ENCODE assay signal across 8 cellular contexts in genomic region chr19:2774953-2775555, GRCh38. TPM values are rescaled to one million over a fixed set of nuclear protein-coding genes. Genes with fewer than 3 reads are reported as not detected.
DNase-seq lines count a peak whose midpoint lies in the region; ATAC-seq, FAIRE-seq and TF ChIP-seq lines count a peak whose summit lies in the region.

No MANE protein-coding gene starts in this region.

- no peaks in the 10 kb centered on the region for H3K9me3 ChIP-seq in BLaER1 treated with 17β-estradiol and CSF1 and Interleukin-3, amounts not matched to agents 10 nM and 100 nM (replicated peaks in 1 of 11)
- no peaks in the 10 kb centered on the region for H3K9me3 ChIP-seq in esophagus (ENCODE audit: control insufficient read depth in 2 of 2, insufficient read depth in 1 of 2, low read depth in 1 of 2, low read length in 1 of 2)

- no peak for DNase-seq in activated CD4-positive, alpha-beta memory T cell treated with anti-CD3 and anti-CD28 coated beads for 36 hours
- no peak for DNase-seq in omental fat pad (ENCODE audit: low spot score)
- DNase-seq in dedifferentiated amniotic fluid mesenchymal stem cell (ENCODE audit: extremely low spot score) = no peak
- no peak for DNase-seq in D721Med (ENCODE audit: insufficient read length, low spot score)
- DNase-seq in NCI-H82 treated with DMSO at 0.1 percent for 48 hours (lab: John Stamatoyannopoulos, UW; ENCODE audit: unreplicated experiment) = no peak
- DNase-seq in posterior vena cava (ENCODE audit: low spot score) = no peak

- intact Hi-C loops in activated CD4-positive, alpha-beta memory T cell treated with anti-CD3 and anti-CD28 coated beads for 36 hours (cut with micrococcal nuclease) = no loop called here
- intact Hi-C loops in posterior vena cava (cut with DNase I) = no loop called here

- no peak for TF ChIP-seq CTCF in omental fat pad (IDR thresholded peaks at IDR 0.05)
- no peak for TF ChIP-seq CTCF in D721Med (IDR thresholded peaks at IDR 0.05; ENCODE audit: insufficient read depth, missing control alignments)

- H3K9ac ChIP-seq in BLaER1 treated with 17β-estradiol and CSF1 and Interleukin-3, amounts not matched to agents 10 nM and 100 nM = peak overlapping the region; percentile 73 to 86 (median 78)

- H3K4me2 ChIP-seq in BLaER1 treated with 17β-estradiol and CSF1 and Interleukin-3, amounts not matched to agents 10 nM and 100 nM = peak overlapping the region; percentile 81 to 97 (median 91)

- peak overlapping the region in 9 of 10 experiments; percentile 38 to 59 (median 46); a peak in 18 of 20 replicates for H3K4me3 ChIP-seq in BLaER1 treated with 17β-estradiol and CSF1 and Interleukin-3, amounts not matched to agents 10 nM and 100 nM
- no peak overlapping the region for H3K4me3 ChIP-seq in esophagus (ENCODE audit: low read depth in 1 of 2, low read length in 2 of 2)

- FAIRE-seq in D721Med (lab: Jason Lieb, UNC) = no peak

- H3K27me3 ChIP-seq in BLaER1 treated with 17β-estradiol and CSF1 and Interleukin-3, amounts not matched to agents 10 nM and 100 nM = no peaks in the 10 kb centered on the region
- no peaks in the 10 kb centered on the region for H3K27me3 ChIP-seq in esophagus (ENCODE audit: control insufficient read depth in 1 of 2, insufficient read depth in 2 of 2, low read length in 2 of 2)

- no peaks in the 10 kb centered on the region for H3K9me3 Mint-ChIP-seq in activated CD4-positive, alpha-beta memory T cell treated with anti-CD3 and anti-CD28 coated beads for 36 hours

- peaks cover 38% of the 10 kb centered on the region for H3K4me1 Mint-ChIP-seq in activated CD4-positive, alpha-beta memory T cell treated with anti-CD3 and anti-CD28 coated beads for 36 hours (ENCODE audit: low read depth)

- H3K27ac ChIP-seq in BLaER1 treated with 17β-estradiol and CSF1 and Interleukin-3, amounts not matched to agents 10 nM and 100 nM = peak overlapping the region; percentile 73 to 99 (median 85)
- H3K27ac ChIP-seq in esophagus (ENCODE audit: low read depth in 2 of 2, low read length in 1 of 2) = peak overlapping the region; percentile 57 to 61

- WGBS in esophagus, 2 donors = 77 to 81% methylated on average over 24 of the region's 24 CpGs

- peaks cover 5% of the 10 kb centered on the region for H3K36me3 Mint-ChIP-seq in activated CD4-positive, alpha-beta memory T cell treated with anti-CD3 and anti-CD28 coated beads for 36 hours

- no peaks in the 10 kb centered on the region for H3K27me3 Mint-ChIP-seq in activated CD4-positive, alpha-beta memory T cell treated with anti-CD3 and anti-CD28 coated beads for 36 hours

- H3K4me3 Mint-ChIP-seq in activated CD4-positive, alpha-beta memory T cell treated with anti-CD3 and anti-CD28 coated beads for 36 hours = peak overlapping the region; percentile 65

- H4K20me1 ChIP-seq in BLaER1 treated with 17β-estradiol and CSF1 and Interleukin-3, amounts not matched to agents 10 nM and 100 nM = peaks cover 65 to 91% (median 87%) of the 10 kb centered on the region in 11 experiments; a peak in 21 of 22 replicates

- POLR2A ChIA-PET in activated CD4-positive, alpha-beta memory T cell treated with anti-CD3 and anti-CD28 coated beads for 36 hours (lab: Charles Lee) = no interaction called here

- CTCF ChIA-PET in activated CD4-positive, alpha-beta memory T cell treated with anti-CD3 and anti-CD28 coated beads for 36 hours (lab: Charles Lee) = no interaction called here

- ATAC-seq in omental fat pad (ENCODE audit: low FRiP score) = peak; percentile 17

- H3K27ac Mint-ChIP-seq in activated CD4-positive, alpha-beta memory T cell treated with anti-CD3 and anti-CD28 coated beads for 36 hours = peak overlapping the region; percentile 81

- H3K4me1 ChIP-seq in BLaER1 treated with 17β-estradiol and CSF1 and Interleukin-3, amounts not matched to agents 10 nM and 100 nM = peaks cover 73 to 90% (median 84%) of the 10 kb centered on the region in 10 experiments
- peaks cover 0 to 14% of the 10 kb centered on the region in 2 donors for H3K4me1 ChIP-seq in esophagus (ENCODE audit: control insufficient read depth in 2 of 2, insufficient read depth in 2 of 2, low read length in 1 of 2)

- H3K36me3 ChIP-seq in BLaER1 treated with 17β-estradiol and CSF1 and Interleukin-3, amounts not matched to agents 10 nM and 100 nM = peaks cover 8 to 61% (median 48%) of the 10 kb centered on the region in 11 experiments; a peak in 21 of 22 replicates
- H3K36me3 ChIP-seq in esophagus (ENCODE audit: control insufficient read depth in 2 of 2, insufficient read depth in 2 of 2, low read length in 1 of 2) = peaks cover 0 to 22% of the 10 kb centered on the region in 2 donors

RNA-seq across cellular contexts. Expression of gene SGTA, which starts 8.0 kb away (rescaled TPM):
- 10 to 100 TPM; 45.6 to 46.2 TPM for total RNA-seq in activated CD4-positive, alpha-beta memory T cell treated with anti-CD3 and anti-CD28 coated beads for 36 hours
- 10 to 100 TPM; 42.5 to 56.1 TPM for polyA plus RNA-seq in esophagus
- total RNA-seq in omental fat pad = 10 to 100 TPM; 32.7 to 50.4 (median 36.7) TPM
- total RNA-seq in posterior vena cava = 10 to 100 TPM; 29.2 to 30.7 TPM

RNA-seq across cellular contexts. Expression of gene THOP1, which starts 10.2 kb away (rescaled TPM):
- 100 to 1,000 TPM; 126 TPM for total RNA-seq in activated CD4-positive, alpha-beta memory T cell treated with anti-CD3 and anti-CD28 coated beads for 36 hours
- polyA plus RNA-seq in esophagus = 10 to 100 TPM; 56.5 to 77.4 TPM
- 10 to 100 TPM; 27.4 to 50.2 (median 31.9) TPM for total RNA-seq in omental fat pad
- total RNA-seq in posterior vena cava = 10 to 100 TPM; 30.6 to 37.6 TPM

RNA-seq across cellular contexts. Expression of gene SLC39A3, which starts 35.2 kb away (rescaled TPM):
- 10 to 100 TPM; 21.0 to 24.0 TPM for total RNA-seq in activated CD4-positive, alpha-beta memory T cell treated with anti-CD3 and anti-CD28 coated beads for 36 hours
- 10 to 100 TPM; 13.0 to 19.8 TPM for polyA plus RNA-seq in esophagus
- total RNA-seq in omental fat pad = 10 to 100 TPM; 26.0 to 38.0 (median 28.6) TPM
- 10 to 100 TPM; 19.5 to 22.0 TPM for total RNA-seq in posterior vena cava

RNA-seq across cellular contexts. Expression of gene ZNF554, which starts 44.6 kb away (rescaled TPM):
- 1 to 10 TPM; 2.0 TPM for total RNA-seq in activated CD4-positive, alpha-beta memory T cell treated with anti-CD3 and anti-CD28 coated beads for 36 hours
- 1 to 10 TPM; 1.5 to 4.9 TPM for polyA plus RNA-seq in esophagus
- total RNA-seq in omental fat pad (1 to 10 TPM in 3 of 4 donors, under 1 TPM in 1; 0.84 to 4.0 (median 3.1) TPM), posterior vena cava (1 to 10 TPM; 2.4 to 3.5 TPM)

RNA-seq across cellular contexts. Expression of gene DIRAS1, which starts 53.9 kb away (rescaled TPM):
- total RNA-seq in activated CD4-positive, alpha-beta memory T cell treated with anti-CD3 and anti-CD28 coated beads for 36 hours = under 1 TPM in 1 of 2 experiments, not detected in 1; 0.31 TPM
- 1 to 10 TPM; 1.2 to 1.9 TPM for polyA plus RNA-seq in esophagus
- total RNA-seq in omental fat pad (1 to 10 TPM in 3 of 4 donors, under 1 TPM in 1; 0.32 to 4.8 (median 2.8) TPM), posterior vena cava (10 to 100 TPM; 11.6 to 21.7 TPM)

Comparison
In these comparisons a context has a peak if more than half of its experiments do, and no peak if none do; other contexts are left out.
1. H3K4me3 ChIP-seq: peak in BLaER1 treated with 17β-estradiol and CSF1 and Interleukin-3, amounts not matched to agents 10 nM and 100 nM (9 of 10); none in esophagus (0 of 2).